ENCODE assay signal across 18 cellular contexts in the genomic region with DNA sequence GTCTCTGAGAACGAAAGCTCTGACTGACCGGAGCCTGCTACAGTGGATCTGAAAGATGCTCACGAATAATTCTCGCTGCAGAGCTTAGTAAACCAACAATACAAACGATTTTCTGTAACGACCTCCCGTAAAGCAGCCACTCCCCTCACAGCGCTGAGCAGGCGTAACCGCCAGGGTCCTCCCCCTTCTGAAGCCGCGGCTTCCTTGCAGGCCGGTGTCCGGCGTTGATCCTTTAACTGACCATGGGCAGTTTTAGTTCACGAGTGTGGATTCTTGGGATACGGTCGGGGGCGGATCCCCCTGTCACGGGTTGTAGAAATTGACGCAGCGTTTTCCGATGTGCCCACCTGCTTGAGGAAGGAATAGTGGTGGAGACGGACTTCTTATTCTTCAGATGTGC.
A peak's percentile ranks its signal among the peaks of the same experiment; 100 is the strongest.
DNase-seq lines count a peak whose midpoint lies in the region; ATAC-seq and TF ChIP-seq lines count a peak whose summit lies in the region.
"Had no signal": no experiment of that assay in that cellular context is flagged by ENCODE, and none has a peak within 500 bp of the region (broad histone marks: within the 10 kb centered on the region; RNA-seq: fewer than 3 reads in every experiment).

No MANE protein-coding gene starts in this region.

- no peak overlapping the region for H3K23ac ChIP-seq in H9 (ENCODE audit: insufficient read length, low read depth, low read length)

- H3T11ph ChIP-seq in H9 (ENCODE audit: low read length): no peak overlapping the region

- H2BK5ac ChIP-seq in H9 (ENCODE audit: insufficient read length, low read length): no peak overlapping the region

- H4K5ac ChIP-seq in H9 (ENCODE audit: insufficient read length, low read depth, low read length): no peak overlapping the region

- no peak overlapping the region for H3K4me3 Mint-ChIP-seq in T-helper 2 cell treated with Interferon-gamma antibody and Interleukin-4, amounts not matched to agents 5 μg/mL and 100 μg/mL, for 36 hours
- H3K4me3 Mint-ChIP-seq in H9: no peak overlapping the region
- H3K4me3 Mint-ChIP-seq in immature natural killer cell: peak overlapping the region in 1 of 5 donors; percentile 18
- H3K4me3 Mint-ChIP-seq in progenitor cell of endocrine pancreas (ENCODE audit: low read depth): no peak overlapping the region
- H3K4me3 Mint-ChIP-seq in activated CD8-positive, alpha-beta T cell treated with anti-CD3 and anti-CD28 coated beads for 36 hours: no peak overlapping the region

- peaks cover 11% of the 10 kb centered on the region for H3K4me1 Mint-ChIP-seq in T-helper 2 cell treated with Interferon-gamma antibody and Interleukin-4, amounts not matched to agents 5 μg/mL and 100 μg/mL, for 36 hours (ENCODE audit: low read depth)
- peaks cover 40 to 62% of the 10 kb centered on the region in 2 experiments for H3K4me1 Mint-ChIP-seq in H9
- H3K4me1 Mint-ChIP-seq in immature natural killer cell: peaks cover 35 to 36% of the 10 kb centered on the region in 2 donors
- H3K4me1 Mint-ChIP-seq in progenitor cell of endocrine pancreas (ENCODE audit: low read depth): peaks cover 19% of the 10 kb centered on the region
- H3K4me1 Mint-ChIP-seq in activated CD8-positive, alpha-beta T cell treated with anti-CD3 and anti-CD28 coated beads for 36 hours (ENCODE audit: low read depth): peaks cover 31% of the 10 kb centered on the region

- no peak overlapping the region for H2BK15ac ChIP-seq in H9 (ENCODE audit: low read depth, low read length)

- no peak overlapping the region for H2AK5ac ChIP-seq in H9 (ENCODE audit: insufficient read length, low read length)

- H3K79me1 ChIP-seq in H9 (ENCODE audit: insufficient read depth, low read depth, low read length, poor library complexity, severe bottlenecking): no peaks in the 10 kb centered on the region

- H3K27ac ChIP-seq in H9 (ENCODE audit: insufficient read length, low read depth, low read length): no peak overlapping the region

- CTCF ChIA-PET in activated CD8-positive, alpha-beta T cell treated with anti-CD3 and anti-CD28 coated beads for 36 hours (lab: Charles Lee): no interaction called here

- no peak overlapping the region for H3K14ac ChIP-seq in H9 (ENCODE audit: insufficient read depth, low read length)

- H4K91ac ChIP-seq in H9 (ENCODE audit: insufficient read length, low read depth, low read length): no peak overlapping the region

- H2AFZ ChIP-seq in H9 (ENCODE audit: low read length): no peak overlapping the region

- no peaks in the 10 kb centered on the region for H3K27me3 Mint-ChIP-seq in T-helper 2 cell treated with Interferon-gamma antibody and Interleukin-4, amounts not matched to agents 5 μg/mL and 100 μg/mL, for 36 hours (ENCODE audit: low read depth)
- H3K27me3 Mint-ChIP-seq in H9 (ENCODE audit: low read depth) (no peaks in the 10 kb centered on the region), immature natural killer cell (ENCODE audit: low read depth in 3 of 3) (peaks cover 3 to 11% (median 9%) of the 10 kb centered on the region in 3 donors), progenitor cell of endocrine pancreas (no peaks in the 10 kb centered on the region)
- no peaks in the 10 kb centered on the region for H3K27me3 Mint-ChIP-seq in activated CD8-positive, alpha-beta T cell treated with anti-CD3 and anti-CD28 coated beads for 36 hours

- ATAC-seq in activated CD8-positive, alpha-beta T cell treated with anti-CD3 and anti-CD28 coated beads for 36 hours: no peak

- no peaks in the 10 kb centered on the region for H3K23me2 ChIP-seq in H9 (ENCODE audit: insufficient read length, low read depth, low read length, poor library complexity, severe bottlenecking)

- no peaks in the 10 kb centered on the region for H3K9me3 Mint-ChIP-seq in T-helper 2 cell treated with Interferon-gamma antibody and Interleukin-4, amounts not matched to agents 5 μg/mL and 100 μg/mL, for 36 hours
- no peaks in the 10 kb centered on the region for H3K9me3 Mint-ChIP-seq in H9
- no peaks in the 10 kb centered on the region for H3K9me3 Mint-ChIP-seq in immature natural killer cell
- H3K9me3 Mint-ChIP-seq in progenitor cell of endocrine pancreas (ENCODE audit: low read depth): peaks cover 4% of the 10 kb centered on the region
- peaks cover 6% of the 10 kb centered on the region for H3K9me3 Mint-ChIP-seq in activated CD8-positive, alpha-beta T cell treated with anti-CD3 and anti-CD28 coated beads for 36 hours
- H3K9me3 Mint-ChIP-seq: IgD-negative memory B cell had no signal

- H2BK20ac ChIP-seq in H9 (ENCODE audit: low read depth, low read length, poor library complexity, severe bottlenecking): no peak overlapping the region

- H3K36me3 Mint-ChIP-seq in T-helper 2 cell treated with Interferon-gamma antibody and Interleukin-4, amounts not matched to agents 5 μg/mL and 100 μg/mL, for 36 hours (ENCODE audit: low read depth): no peaks in the 10 kb centered on the region
- peaks cover 0 to 4% (median 2%) of the 10 kb centered on the region in 3 experiments; a peak in 2 of 7 replicates for H3K36me3 Mint-ChIP-seq in H9 (ENCODE audit: insufficient read depth in 1 of 3, low read depth in 3 of 3)
- H3K36me3 Mint-ChIP-seq in immature natural killer cell: no peaks in the 10 kb centered on the region
- peaks cover 15% of the 10 kb centered on the region for H3K36me3 Mint-ChIP-seq in progenitor cell of endocrine pancreas (ENCODE audit: insufficient read depth)
- peaks cover 5% of the 10 kb centered on the region for H3K36me3 Mint-ChIP-seq in activated CD8-positive, alpha-beta T cell treated with anti-CD3 and anti-CD28 coated beads for 36 hours (ENCODE audit: low read depth)

- no peaks in the 10 kb centered on the region; the same call in 1 of the 2 replicates for H3K79me2 ChIP-seq in H9 (ENCODE audit: insufficient read depth, low read length)

- no peaks in the 10 kb centered on the region for H3K9me3 ChIP-seq in H9 (ENCODE audit: control insufficient read depth, low read depth, low read length)
- H3K9me3 ChIP-seq: BE2C had no signal

- no CpG with 5 or more reads among the region's 24 CpGs for WGBS in H9 (ENCODE audit: extremely low coverage, insufficient read length, low lambda C conversion rate)

- DNase-seq in T-helper 2 cell treated with Interferon-gamma antibody and Interleukin-4, amounts not matched to agents 5 μg/mL and 100 μg/mL, for 36 hours (ENCODE audit: low spot score): no peak
- DNase-seq in T-helper 2 cell (no peak), H9 (peak; percentile 28), immature natural killer cell (no peak), progenitor cell of endocrine pancreas (ENCODE audit: low spot score, unreplicated experiment) (no peak), NCI-H2196 (lab: John Stamatoyannopoulos, UW; ENCODE audit: unreplicated experiment) (no peak), NCI-H2029 treated with DMSO at 0.1 percent for 48 hours (lab: John Stamatoyannopoulos, UW) (no peak)
- DNase-seq in activated CD8-positive, alpha-beta T cell treated with anti-CD3 and anti-CD28 coated beads for 36 hours: no peak
- DNase-seq: 8988T, BE2C, COR-L47, HCEC 1CT, NCI-H1105, NCI-H1694, NCI-H345, NCI-H526, SHP77 had no signal

- no peak overlapping the region for H4K8ac ChIP-seq in H9 (replicated peaks; ENCODE audit: insufficient read length, low read depth, low read length)

- no peak for TF ChIP-seq CTCF in H9 (conservative IDR thresholded peaks at IDR 0.05)
- TF ChIP-seq CTCF in progenitor cell of endocrine pancreas (IDR thresholded peaks at IDR 0.05; ENCODE audit: unreplicated experiment): no peak
- TF ChIP-seq CTCF in activated CD8-positive, alpha-beta T cell treated with anti-CD3 and anti-CD28 coated beads for 36 hours (IDR thresholded peaks at IDR 0.05): no peak

- H3K9ac ChIP-seq in H9 (ENCODE audit: extremely low read depth, insufficient read length, low read length): no peak overlapping the region

- H3K4me2 ChIP-seq in H9 (ENCODE audit: insufficient read depth, insufficient read length, low read length): no peak overlapping the region

- H3K4ac ChIP-seq in H9 (ENCODE audit: low read depth, low read length): no peak overlapping the region

- H2BK120ac ChIP-seq in H9 (ENCODE audit: low read depth, low read length, poor library complexity, severe bottlenecking): no peak overlapping the region

- no peaks in the 10 kb centered on the region for H3K27me3 ChIP-seq in H9 (ENCODE audit: insufficient read depth, low read length)
- H3K27me3 ChIP-seq: BE2C had no signal

- no peak overlapping the region for H3K56ac ChIP-seq in H9 (ENCODE audit: insufficient read length, low read depth, low read length)

- H2BK12ac ChIP-seq in H9 (ENCODE audit: insufficient read length, low read depth, low read length): no peak overlapping the region

- intact Hi-C loops in activated CD8-positive, alpha-beta T cell treated with anti-CD3 and anti-CD28 coated beads for 36 hours (cut with micrococcal nuclease): no loop called here

- H3K4me1 ChIP-seq in H9 (ENCODE audit: insufficient read depth, low read length): 0 out of 2 replicates have a peak, but pooled peaks cover 3% of the 10 kb centered on the region
- H3K4me1 ChIP-seq: BE2C had no signal

- peak overlapping the region; percentile 26 for H3K27ac Mint-ChIP-seq in T-helper 2 cell treated with Interferon-gamma antibody and Interleukin-4, amounts not matched to agents 5 μg/mL and 100 μg/mL, for 36 hours
- peak overlapping the region in 2 of 3 experiments; percentile 1 to 63; a peak in 3 of 7 replicates for H3K27ac Mint-ChIP-seq in H9
- peak overlapping the region in 5 of 6 donors; percentile 44 to 84 (median 56) for H3K27ac Mint-ChIP-seq in immature natural killer cell
- H3K27ac Mint-ChIP-seq in progenitor cell of endocrine pancreas: peak overlapping the region; percentile 54
- H3K27ac Mint-ChIP-seq in activated CD8-positive, alpha-beta T cell treated with anti-CD3 and anti-CD28 coated beads for 36 hours: no peak overlapping the region

- POLR2A ChIA-PET in activated CD8-positive, alpha-beta T cell treated with anti-CD3 and anti-CD28 coated beads for 36 hours (lab: Charles Lee): no interaction called here

- no peaks in the 10 kb centered on the region for H4K20me1 ChIP-seq in H9 (ENCODE audit: control insufficient read depth, insufficient read depth, insufficient read length)

- H3K18ac ChIP-seq in H9 (ENCODE audit: insufficient read length, low read depth, low read length): no peak overlapping the region
